1 cellular context compared by ENCODE assay signal in genomic region chr5:1824109-1824821, GRCh38.
TF ChIP-seq lines count a peak whose summit lies in the region.

No MANE protein-coding gene starts in this region.

TF ChIP-seq in H1, 55 proteins besides CTCF, POLR2A, EP300 and RAD21:
- TF ChIP-seq USF2 (IDR thresholded peaks at IDR 0.05; ENCODE audit: low read length) (no peak), EZH2 (IDR thresholded peaks at IDR 0.05; ENCODE audit: low read depth, low read length, severe bottlenecking) (no peak), TBP (IDR thresholded peaks at IDR 0.05; ENCODE audit: low read depth, low read length) (no peak), PHF8 (conservative IDR thresholded peaks at IDR 0.05; ENCODE audit: low read depth, low read length) (no peak), CEBPB (IDR thresholded peaks at IDR 0.05; ENCODE audit: low read depth, low read length) (no peak), RFX5 (IDR thresholded peaks at IDR 0.05; ENCODE audit: borderline replicate concordance, low read depth, low read length) (no peak), TEAD4 (IDR thresholded peaks at IDR 0.05; ENCODE audit: low read depth, low read length) (no peak), HDAC2 (IDR thresholded peaks at IDR 0.05; ENCODE audit: borderline replicate concordance in 1 of 2, low read depth in 2 of 2, low read length in 2 of 2) (no peak), CTBP2 (IDR thresholded peaks at IDR 0.05; ENCODE audit: borderline replicate concordance, insufficient read depth, insufficient read length, low read length) (no peak), BACH1 (IDR thresholded peaks at IDR 0.05; ENCODE audit: low read length) (no peak), SIRT6 (IDR thresholded peaks at IDR 0.05; ENCODE audit: low read length) (no peak), BRCA1 (IDR thresholded peaks at IDR 0.05; ENCODE audit: low read depth, low read length) (no peak)
TF ChIP-seq in H1: peak in this region for 0.
